In genomic region chr10:13808556-13809391, GRCh38 we compare ENCODE assay signal across 18 cellular contexts.
DNase-seq lines count a peak whose midpoint lies in the region; TF ChIP-seq lines count a peak whose summit lies in the region.
"Had no signal": no experiment of that assay in that cellular context is flagged by ENCODE, and none has a peak within 500 bp of the region (broad histone marks: within the 10 kb centered on the region; RNA-seq: fewer than 3 reads in every experiment).

No MANE protein-coding gene starts in this region.

- TF ChIP-seq CTCF in brain (conservative IDR thresholded peaks at IDR 0.05) = no peak
- no peak for TF ChIP-seq CTCF in progenitor cell of endocrine pancreas (IDR thresholded peaks at IDR 0.05; ENCODE audit: unreplicated experiment)
- TF ChIP-seq CTCF in MM.1S (IDR thresholded peaks at IDR 0.05; ENCODE audit: low read length) = no peak

- H3K4me3 Mint-ChIP-seq in brain = peak overlapping the region in 1 of 5 experiments; percentile 1
- H3K4me3 Mint-ChIP-seq in progenitor cell of endocrine pancreas (ENCODE audit: low read depth) = no peak overlapping the region
- H3K4me3 Mint-ChIP-seq: activated CD4-positive, alpha-beta T cell treated with anti-CD3 and anti-CD28 coated beads, Interleukin-2, amount 10 ng/mL, durations not matched to agents 7 days and 5 days; activated T-helper 1 cell treated with anti-CD3 and anti-CD28 coated beads, Interleukin-12 subunit alpha, Interleukin-12 subunit beta, Interleukin-2, Interleukin-4 antibody, amounts not matched to agents 30 ng/mL and 10 ng/mL and 1 ng/mL, durations not matched to agents 14 hours and 24 hours and 36 hours; T-helper 1 cell treated with Interleukin-12 subunit alpha and Interleukin-12 subunit beta and Interleukin-4 antibody, amounts not matched to agents 30 μg/mL and 1 μg/mL, for 36 hours had no signal

- H3K4me3 ChIP-seq in MM.1S (ENCODE audit: low read length) = no peak overlapping the region
- H3K4me3 ChIP-seq: dorsolateral prefrontal cortex, stomach had no signal

- no peaks in the 10 kb centered on the region for H3K9me3 ChIP-seq in MM.1S (replicated peaks; ENCODE audit: insufficient read depth, low read length)
- H3K9me3 ChIP-seq: stomach had no signal

- H3K36me3 ChIP-seq in MM.1S (replicated peaks; ENCODE audit: insufficient read depth, low read length) = no peaks in the 10 kb centered on the region
- H3K36me3 ChIP-seq: stomach had no signal

- H3K36me3 Mint-ChIP-seq in brain (peaks cover 46% of the 10 kb centered on the region), progenitor cell of endocrine pancreas (ENCODE audit: insufficient read depth) (no peaks in the 10 kb centered on the region)
- H3K36me3 Mint-ChIP-seq: CD4-positive, alpha-beta memory T cell had no signal

- H3K27ac ChIP-seq in MM.1S (ENCODE audit: low read length) = no peak overlapping the region
- H3K27ac ChIP-seq: 22Rv1, dorsolateral prefrontal cortex, stomach had no signal

- H3K79me2 ChIP-seq in MM.1S (ENCODE audit: low read length) = no peaks in the 10 kb centered on the region

- H3K4me1 ChIP-seq in MM.1S (ENCODE audit: low read length) = no peaks in the 10 kb centered on the region

- no peaks in the 10 kb centered on the region for H3K27me3 ChIP-seq in MM.1S (replicated peaks; ENCODE audit: insufficient read depth, low read length)
- H3K27me3 ChIP-seq: dorsolateral prefrontal cortex, stomach had no signal

- H2AFZ ChIP-seq in MM.1S (ENCODE audit: low read length) = no peak overlapping the region

- H3K4me1 Mint-ChIP-seq in brain (peaks cover 47% of the 10 kb centered on the region), progenitor cell of endocrine pancreas (ENCODE audit: low read depth) (peaks cover 22% of the 10 kb centered on the region)

- H3K27me3 Mint-ChIP-seq in brain = peaks cover 3% of the 10 kb centered on the region
- H3K27me3 Mint-ChIP-seq in progenitor cell of endocrine pancreas = no peaks in the 10 kb centered on the region
- H3K27me3 Mint-ChIP-seq: activated CD4-positive, alpha-beta T cell treated with anti-CD3 and anti-CD28 coated beads, Interleukin-2, amount 10 ng/mL, durations not matched to agents 7 days and 5 days; CD4-positive, alpha-beta memory T cell had no signal

- DNase-seq in DMS53 (lab: John Stamatoyannopoulos, UW) (peak; percentile 64), DMS53 treated with DMSO at 0.1 percent for 48 hours (lab: John Stamatoyannopoulos, UW; ENCODE audit: unreplicated experiment) (no peak), NCI-H69 (lab: John Stamatoyannopoulos, UW) (peak; percentile 36), progenitor cell of endocrine pancreas (ENCODE audit: low spot score, unreplicated experiment) (no peak), GM19238 (ENCODE audit: insufficient read length, low spot score) (no peak), LoVo (ENCODE audit: low spot score) (no peak), MM.1S (no peak)
- DNase-seq: activated CD4-positive, alpha-beta T cell treated with anti-CD3 and anti-CD28 coated beads, Interleukin-2, amount 10 ng/mL, durations not matched to agents 7 days and 5 days; amniotic stem cell; CD4-positive, alpha-beta memory T cell; dorsolateral prefrontal cortex; nucleus accumbens; small intestine; stomach had no signal

- peak overlapping the region in 3 of 5 experiments; percentile 11 to 90 (median 75) for H3K27ac Mint-ChIP-seq in brain
- H3K27ac Mint-ChIP-seq in progenitor cell of endocrine pancreas = peak overlapping the region; percentile 88
- H3K27ac Mint-ChIP-seq: activated CD4-positive, alpha-beta T cell treated with anti-CD3 and anti-CD28 coated beads, Interleukin-2, amount 10 ng/mL, durations not matched to agents 7 days and 5 days; activated T-helper 1 cell treated with anti-CD3 and anti-CD28 coated beads, Interleukin-12 subunit alpha, Interleukin-12 subunit beta, Interleukin-2, Interleukin-4 antibody, amounts not matched to agents 30 ng/mL and 10 ng/mL and 1 ng/mL, durations not matched to agents 14 hours and 24 hours and 36 hours; T-helper 1 cell treated with Interleukin-12 subunit alpha and Interleukin-12 subunit beta and Interleukin-4 antibody, amounts not matched to agents 30 μg/mL and 1 μg/mL, for 36 hours had no signal

- peaks cover 0 to under 1% (median 0%) of the 10 kb centered on the region in 5 experiments for H3K9me3 Mint-ChIP-seq in brain
- H3K9me3 Mint-ChIP-seq in progenitor cell of endocrine pancreas (ENCODE audit: low read depth) = no peaks in the 10 kb centered on the region
- H3K9me3 Mint-ChIP-seq: activated CD4-positive, alpha-beta T cell treated with anti-CD3 and anti-CD28 coated beads, Interleukin-2, amount 10 ng/mL, durations not matched to agents 7 days and 5 days; activated T-helper 1 cell treated with anti-CD3 and anti-CD28 coated beads, Interleukin-12 subunit alpha, Interleukin-12 subunit beta, Interleukin-2, Interleukin-4 antibody, amounts not matched to agents 30 ng/mL and 10 ng/mL and 1 ng/mL, durations not matched to agents 14 hours and 24 hours and 36 hours; CD4-positive, alpha-beta memory T cell; T-helper 1 cell treated with Interleukin-12 subunit alpha and Interleukin-12 subunit beta and Interleukin-4 antibody, amounts not matched to agents 30 μg/mL and 1 μg/mL, for 36 hours had no signal

- no peaks in the 10 kb centered on the region for H4K20me1 ChIP-seq in MM.1S (ENCODE audit: insufficient read depth, low read length)

- no peak overlapping the region for H3K4me2 ChIP-seq in MM.1S (ENCODE audit: low read depth, low read length)

- H3K9me2 ChIP-seq in MM.1S (replicated peaks; ENCODE audit: insufficient read depth, low read length) = no peaks in the 10 kb centered on the region

- no peaks in the 10 kb centered on the region for H3F3A ChIP-seq in MM.1S (ENCODE audit: insufficient read depth, low read length)

- H3K9ac ChIP-seq in MM.1S (ENCODE audit: low read length) = no peak overlapping the region

Comparison
In these comparisons a context has a peak if more than half of its experiments do, and no peak if none do; other contexts are left out.
1. DNase-seq: peak in DMS53 (single experiment) and NCI-H69 (single experiment); none in DMS53 treated with DMSO at 0.1 percent for 48 hours (single experiment), progenitor cell of endocrine pancreas (single experiment), GM19238 (single experiment), LoVo (single experiment) and MM.1S (single experiment).